ENCODE assay signal across 24 cellular contexts in genomic region chr3:125126323-125126722, GRCh38.
DNase-seq lines count a peak whose midpoint lies in the region; ATAC-seq and TF ChIP-seq lines count a peak whose summit lies in the region.
"Had no signal": no experiment of that assay in that cellular context is flagged by ENCODE, and none has a peak within 500 bp of the region (broad histone marks: within the 10 kb centered on the region; RNA-seq: fewer than 3 reads in every experiment).

No MANE protein-coding gene starts in this region.

- H3K9ac ChIP-seq in mesenchymal stem cell (ENCODE audit: low read length): peak overlapping the region; percentile 36

- no peak overlapping the region for H2BK5ac ChIP-seq in mesenchymal stem cell (ENCODE audit: low read depth, low read length, poor library complexity, severe bottlenecking)

- CTCF ChIA-PET in Calu3 (lab: Charles Lee): no interaction called here

- intact Hi-C loops in activated T-helper 2 cell treated with anti-CD3 and anti-CD28 coated beads, Interferon-gamma antibody, Interleukin-2, Interleukin-4, amounts not matched to agents 10 μg/mL and 5 μg/mL and 100 μg/mL, durations not matched to agents 14 hours and 24 hours and 36 hours (cut with micrococcal nuclease): no loop called here
- intact Hi-C loops in aorta (cut with DNase I): no loop called here
- intact Hi-C loops in Calu3 (cut with micrococcal nuclease; ENCODE audit: unreplicated experiment): no loop called here

- peak overlapping the region; percentile 77 for H4K91ac ChIP-seq in mesenchymal stem cell (ENCODE audit: low read length)

- H3K9me3 ChIP-seq in mesenchymal stem cell (ENCODE audit: control insufficient read depth, low read length): no peaks in the 10 kb centered on the region
- no peaks in the 10 kb centered on the region for H3K9me3 ChIP-seq in aorta (ENCODE audit: control insufficient read depth, low read length)
- H3K9me3 ChIP-seq: A549, colonic mucosa, heart left ventricle, left ventricle myocardium inferior, mucosa of descending colon, neutrophil, upper lobe of right lung had no signal

- H3K9me3 Mint-ChIP-seq in activated T-cell treated with anti-CD3 and anti-CD28 coated beads, Interleukin-2, amount 50 U/mL, for 24 hours: no peaks in the 10 kb centered on the region
- no peaks in the 10 kb centered on the region for H3K9me3 Mint-ChIP-seq in activated T-helper 2 cell treated with anti-CD3 and anti-CD28 coated beads, Interferon-gamma antibody, Interleukin-2, Interleukin-4, amounts not matched to agents 10 μg/mL and 5 μg/mL and 100 μg/mL, durations not matched to agents 14 hours and 24 hours and 36 hours
- H3K9me3 Mint-ChIP-seq in Calu3 (ENCODE audit: low read depth, unreplicated experiment): no peaks in the 10 kb centered on the region
- H3K9me3 Mint-ChIP-seq: brain had no signal

- H3K4me2 ChIP-seq in mesenchymal stem cell (ENCODE audit: low read length, poor library complexity, severe bottlenecking): no peak overlapping the region
- H3K4me2 ChIP-seq: A549 had no signal

- H3K36me3 ChIP-seq in mesenchymal stem cell (ENCODE audit: control insufficient read depth in 1 of 2, insufficient read depth in 2 of 2, low read depth in 1 of 2, low read length in 2 of 2) (no peaks in the 10 kb centered on the region), aorta (ENCODE audit: control insufficient read depth in 1 of 2, insufficient read depth in 2 of 2, low read length in 1 of 2) (no peaks in the 10 kb centered on the region)
- H3K36me3 ChIP-seq: colonic mucosa, heart left ventricle, left ventricle myocardium inferior, neutrophil, spleen, upper lobe of right lung, WERI-Rb-1 had no signal

- peak overlapping the region; percentile 27 for H3K27ac Mint-ChIP-seq in activated T-cell treated with anti-CD3 and anti-CD28 coated beads, Interleukin-2, amount 50 U/mL, for 24 hours
- peak overlapping the region; percentile 54 for H3K27ac Mint-ChIP-seq in activated T-helper 2 cell treated with anti-CD3 and anti-CD28 coated beads, Interferon-gamma antibody, Interleukin-2, Interleukin-4, amounts not matched to agents 10 μg/mL and 5 μg/mL and 100 μg/mL, durations not matched to agents 14 hours and 24 hours and 36 hours
- no peak overlapping the region for H3K27ac Mint-ChIP-seq in Calu3 (ENCODE audit: unreplicated experiment)

- peak overlapping the region; percentile 34 to 84 for H2BK12ac ChIP-seq in mesenchymal stem cell (ENCODE audit: low read length in 2 of 2)

- H3K18ac ChIP-seq in mesenchymal stem cell (ENCODE audit: low read depth in 1 of 2, low read length in 2 of 2): peak overlapping the region; percentile 56 to 86

- H3K4me1 ChIP-seq in mesenchymal stem cell (ENCODE audit: control insufficient read depth, insufficient read depth, low read depth, low read length): peaks cover 22% of the 10 kb centered on the region
- no peaks in the 10 kb centered on the region for H3K4me1 ChIP-seq in aorta (ENCODE audit: control insufficient read depth in 1 of 2, insufficient read depth in 2 of 2, low read length in 2 of 2)
- H3K4me1 ChIP-seq: colonic mucosa had no signal

- H3K79me1 ChIP-seq in mesenchymal stem cell (replicated peaks; ENCODE audit: low read length, poor library complexity, severe bottlenecking): no peaks in the 10 kb centered on the region

- no TSS peak for BruUV-seq in Calu3 (replicated peaks; lab: Mats Ljungman, UMichigan)

- H3K4me3 Mint-ChIP-seq in activated T-cell treated with anti-CD3 and anti-CD28 coated beads, Interleukin-2, amount 50 U/mL, for 24 hours: no peak overlapping the region
- no peak overlapping the region for H3K4me3 Mint-ChIP-seq in activated T-helper 2 cell treated with anti-CD3 and anti-CD28 coated beads, Interferon-gamma antibody, Interleukin-2, Interleukin-4, amounts not matched to agents 10 μg/mL and 5 μg/mL and 100 μg/mL, durations not matched to agents 14 hours and 24 hours and 36 hours (ENCODE audit: low read depth)
- no peak overlapping the region for H3K4me3 Mint-ChIP-seq in Calu3 (ENCODE audit: low read depth, unreplicated experiment)
- H3K4me3 Mint-ChIP-seq: brain, T-helper 17 cell had no signal

- peaks cover 46% of the 10 kb centered on the region for H3K4me1 Mint-ChIP-seq in activated T-cell treated with anti-CD3 and anti-CD28 coated beads, Interleukin-2, amount 50 U/mL, for 24 hours (ENCODE audit: low read depth)
- peaks cover 55% of the 10 kb centered on the region for H3K4me1 Mint-ChIP-seq in activated T-helper 2 cell treated with anti-CD3 and anti-CD28 coated beads, Interferon-gamma antibody, Interleukin-2, Interleukin-4, amounts not matched to agents 10 μg/mL and 5 μg/mL and 100 μg/mL, durations not matched to agents 14 hours and 24 hours and 36 hours (ENCODE audit: low read depth)
- H3K4me1 Mint-ChIP-seq in Calu3 (ENCODE audit: low read depth, unreplicated experiment): peaks cover 10% of the 10 kb centered on the region

- H3K23ac ChIP-seq in mesenchymal stem cell (ENCODE audit: low read length in 2 of 2): no peak overlapping the region

- H3K27me3 ChIP-seq in mesenchymal stem cell (ENCODE audit: control insufficient read depth in 1 of 2, insufficient read depth in 1 of 2, low read length in 2 of 2): no peaks in the 10 kb centered on the region
- H3K27me3 ChIP-seq in aorta (ENCODE audit: control insufficient read depth in 1 of 2, insufficient read depth in 2 of 2, low read length in 1 of 2): no peaks in the 10 kb centered on the region
- H3K27me3 ChIP-seq: colonic mucosa, heart left ventricle, neutrophil, spleen, upper lobe of right lung had no signal

- no peaks in the 10 kb centered on the region for H3K36me3 Mint-ChIP-seq in activated T-cell treated with anti-CD3 and anti-CD28 coated beads, Interleukin-2, amount 50 U/mL, for 24 hours (ENCODE audit: low read depth)
- peaks cover 6% of the 10 kb centered on the region for H3K36me3 Mint-ChIP-seq in activated T-helper 2 cell treated with anti-CD3 and anti-CD28 coated beads, Interferon-gamma antibody, Interleukin-2, Interleukin-4, amounts not matched to agents 10 μg/mL and 5 μg/mL and 100 μg/mL, durations not matched to agents 14 hours and 24 hours and 36 hours (ENCODE audit: low read depth)
- no peaks in the 10 kb centered on the region for H3K36me3 Mint-ChIP-seq in Calu3 (ENCODE audit: insufficient read depth, unreplicated experiment)
- H3K36me3 Mint-ChIP-seq: brain had no signal

- no peak overlapping the region for H2AK5ac ChIP-seq in mesenchymal stem cell (ENCODE audit: low read length, severe bottlenecking)

- H2BK15ac ChIP-seq in mesenchymal stem cell (ENCODE audit: low read depth, poor library complexity, severe bottlenecking): no peak overlapping the region

- 75% methylated on average over 2 of the region's 2 CpGs for WGBS in mesenchymal stem cell
- WGBS in aorta, 2 donors: 89 to 91% methylated on average over 2 of the region's 2 CpGs

- H2AFZ ChIP-seq in mesenchymal stem cell (ENCODE audit: low read depth, low read length): no peak overlapping the region

- H3K27me3 Mint-ChIP-seq in activated T-cell treated with anti-CD3 and anti-CD28 coated beads, Interleukin-2, amount 50 U/mL, for 24 hours: no peaks in the 10 kb centered on the region
- H3K27me3 Mint-ChIP-seq in activated T-helper 2 cell treated with anti-CD3 and anti-CD28 coated beads, Interferon-gamma antibody, Interleukin-2, Interleukin-4, amounts not matched to agents 10 μg/mL and 5 μg/mL and 100 μg/mL, durations not matched to agents 14 hours and 24 hours and 36 hours (ENCODE audit: low read depth): peaks cover 16% of the 10 kb centered on the region
- no peaks in the 10 kb centered on the region for H3K27me3 Mint-ChIP-seq in Calu3 (ENCODE audit: unreplicated experiment)
- H3K27me3 Mint-ChIP-seq: brain, T-helper 17 cell had no signal

- H4K8ac ChIP-seq in mesenchymal stem cell (ENCODE audit: low read length): peak overlapping the region; percentile 63

- DNase-seq in activated T-cell treated with anti-CD3 and anti-CD28 coated beads, Interleukin-2, amount 50 U/mL, for 24 hours: no peak
- DNase-seq in activated T-cell treated with anti-CD3 and anti-CD28 coated beads for 4 hours (no peak), mesenchymal stem cell (peak; percentile 63), aorta (no peak), Calu3 (no peak)
- DNase-seq in activated T-helper 2 cell treated with anti-CD3 and anti-CD28 coated beads, Interferon-gamma antibody, Interleukin-2, Interleukin-4, amounts not matched to agents 10 μg/mL and 5 μg/mL and 100 μg/mL, durations not matched to agents 14 hours and 24 hours and 36 hours (ENCODE audit: low spot score): no peak
- DNase-seq: activated naive CD4-positive, alpha-beta T cell treated with anti-CD3 and anti-CD28 coated beads, Interleukin-2, amount 50 U/mL, for 16 hours; colonic mucosa; heart left ventricle; left ventricle myocardium inferior; mucosa of descending colon; NCI-H187 treated with DMSO at 0.1 percent for 48 hours; NCI-H82; spleen; T-helper 17 cell; upper lobe of right lung; WERI-Rb-1 had no signal

- no peak for TF ChIP-seq CTCF in Calu3 (IDR thresholded peaks at IDR 0.05; ENCODE audit: unreplicated experiment)

- H3K4ac ChIP-seq in mesenchymal stem cell (ENCODE audit: low read depth in 1 of 2, low read length in 2 of 2): peak overlapping the region; percentile 50 to 85

- H3K4me3 ChIP-seq in mesenchymal stem cell (ENCODE audit: insufficient read depth in 1 of 2, low read depth in 1 of 2, low read length in 2 of 2) (no peak overlapping the region), aorta (ENCODE audit: low read length in 2 of 2) (no peak overlapping the region)
- H3K4me3 ChIP-seq: A549, colonic mucosa, heart left ventricle, K562, left ventricle myocardium inferior, mucosa of descending colon, spleen, upper lobe of right lung had no signal

- peak overlapping the region; percentile 69 for H2BK120ac ChIP-seq in mesenchymal stem cell (ENCODE audit: low read depth, low read length)

- ATAC-seq in aorta (ENCODE audit: low FRiP score) (no peak), GM21619 (IDR thresholded peaks at IDR 0.05; ENCODE audit: unreplicated experiment) (no peak), GM19324 (IDR thresholded peaks at IDR 0.05; ENCODE audit: low FRiP score, unreplicated experiment) (no peak)
- ATAC-seq: A549, heart left ventricle, K562, mucosa of descending colon, upper lobe of right lung had no signal

- no peak overlapping the region for H3K14ac ChIP-seq in mesenchymal stem cell (ENCODE audit: low read length in 2 of 2)

- no peak overlapping the region for H3K27ac ChIP-seq in mesenchymal stem cell (ENCODE audit: low read length, poor library complexity, severe bottlenecking)
- H3K27ac ChIP-seq in aorta (ENCODE audit: low read depth in 1 of 2, low read length in 2 of 2): no peak overlapping the region
- H3K27ac ChIP-seq: A549, C4-2B, colonic mucosa, heart left ventricle, left ventricle myocardium inferior, neutrophil, spleen, upper lobe of right lung, WERI-Rb-1 had no signal
